10 cellular contexts compared by ENCODE assay signal in the genomic region with DNA sequence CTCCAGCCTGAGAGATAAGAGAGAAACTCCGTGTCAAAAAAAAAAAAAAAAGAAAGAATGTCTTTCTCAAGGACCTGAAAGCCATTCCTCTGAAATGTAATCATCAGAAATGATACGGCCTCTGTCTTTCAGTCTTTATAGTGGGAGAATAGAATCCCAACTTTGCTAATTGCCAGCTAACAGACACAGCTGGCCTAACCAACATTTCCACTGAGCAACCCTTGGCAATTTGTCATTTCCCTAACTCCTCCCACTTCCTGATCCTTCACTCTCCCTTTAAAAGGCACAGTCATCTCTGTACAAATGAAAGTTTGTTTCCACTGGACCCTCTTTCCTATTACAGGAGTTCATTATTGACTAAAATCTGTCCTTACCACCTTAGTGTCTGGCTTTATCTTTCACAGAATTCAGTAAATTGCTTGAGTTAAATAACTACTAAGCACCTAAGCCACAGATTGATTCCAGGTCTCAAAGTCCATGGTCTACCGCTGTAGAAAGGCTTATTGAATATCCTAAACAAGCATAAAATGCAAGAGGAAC. TPM values are rescaled to one million over a fixed set of nuclear protein-coding genes. Genes with fewer than 3 reads are reported as not detected.
DNase-seq lines count a peak whose midpoint lies in the region; ATAC-seq and TF ChIP-seq lines count a peak whose summit lies in the region.
"Had no signal": no experiment of that assay in that cellular context is flagged by ENCODE, and none has a peak within 500 bp of the region (broad histone marks: within the 10 kb centered on the region; RNA-seq: fewer than 3 reads in every experiment).

No MANE protein-coding gene starts in this region.

- peaks cover 4% of the 10 kb centered on the region for H3K27me3 Mint-ChIP-seq in activated CD4-positive, alpha-beta T cell treated with anti-CD3 and anti-CD28 coated beads, Interleukin-2, amount 10 ng/mL, durations not matched to agents 7 days and 5 days
- H3K27me3 Mint-ChIP-seq in naive thymus-derived CD4-positive, alpha-beta T cell = no peaks in the 10 kb centered on the region

- H3K9me3 ChIP-seq in colonic mucosa = no peaks in the 10 kb centered on the region
- H3K9me3 ChIP-seq in upper lobe of left lung = peaks cover 0 to 6% (median 4%) of the 10 kb centered on the region in 4 donors
- peaks cover 0 to 5% (median 0%) of the 10 kb centered on the region in 3 experiments for H3K9me3 ChIP-seq in naive thymus-derived CD4-positive, alpha-beta T cell (ENCODE audit: control insufficient read depth in 2 of 3, low read length in 3 of 3)

- H3K4me1 ChIP-seq in colonic mucosa (no peaks in the 10 kb centered on the region), upper lobe of left lung (peaks cover 3 to 14% (median 8%) of the 10 kb centered on the region in 4 donors)
- peaks cover 5 to 9% of the 10 kb centered on the region in 2 donors for H3K4me1 ChIP-seq in naive thymus-derived CD4-positive, alpha-beta T cell (ENCODE audit: control insufficient read depth in 2 of 2, insufficient read depth in 2 of 2, low read length in 2 of 2)

- intact Hi-C loops in colonic mucosa (cut with DNase I) = no loop called here
- intact Hi-C loops in naive thymus-derived CD4-positive, alpha-beta T cell (cut with micrococcal nuclease) = loop anchor here (5.0 to 10.0 kb wide), 2 partner anchors 1018 to 1199 kb away; a partner anchor contains a TSS

- peaks cover 16% of the 10 kb centered on the region for H3K36me3 Mint-ChIP-seq in activated CD4-positive, alpha-beta T cell treated with anti-CD3 and anti-CD28 coated beads, Interleukin-2, amount 10 ng/mL, durations not matched to agents 7 days and 5 days (ENCODE audit: low read depth)
- peaks cover 0 to 13% (median 6%) of the 10 kb centered on the region in 5 donors for H3K36me3 Mint-ChIP-seq in naive thymus-derived CD4-positive, alpha-beta T cell

- no peak overlapping the region for H3K4me3 ChIP-seq in colonic mucosa
- no peak overlapping the region for H3K4me3 ChIP-seq in upper lobe of left lung
- H3K4me3 ChIP-seq in naive thymus-derived CD4-positive, alpha-beta T cell (ENCODE audit: low read length) = no peak overlapping the region

- peak overlapping the region; percentile 67 for H3K27ac ChIP-seq in colonic mucosa
- no peak overlapping the region for H3K27ac ChIP-seq in upper lobe of left lung
- no peak overlapping the region for H3K27ac ChIP-seq in naive thymus-derived CD4-positive, alpha-beta T cell (ENCODE audit: low read depth, low read length)

- DNase-seq in activated CD4-positive, alpha-beta T cell treated with anti-CD3 and anti-CD28 coated beads, Interleukin-2, amount 10 ng/mL, durations not matched to agents 7 days and 5 days = peak; percentile 24
- DNase-seq in activated CD4-positive, alpha-beta T cell treated with anti-CD3 and anti-CD28 coated beads for 4 hours = no peak
- peak; percentile 45 for DNase-seq in NOMO-1 treated with dmso at 0.1 percent for 144 hours (lab: John Stamatoyannopoulos, UW; ENCODE audit: unreplicated experiment)
- peak; percentile 52 for DNase-seq in colonic mucosa
- peak; percentile 43 for DNase-seq in renal cortical epithelial cell (ENCODE audit: low read depth)
- DNase-seq in upper lobe of left lung = no peak
- DNase-seq in naive thymus-derived CD4-positive, alpha-beta T cell = no peak
- DNase-seq: immature natural killer cell, SHP77 had no signal

- no peak overlapping the region for H3K27ac Mint-ChIP-seq in activated CD4-positive, alpha-beta T cell treated with anti-CD3 and anti-CD28 coated beads, Interleukin-2, amount 10 ng/mL, durations not matched to agents 7 days and 5 days
- H3K27ac Mint-ChIP-seq in naive thymus-derived CD4-positive, alpha-beta T cell = no peak overlapping the region
- H3K27ac Mint-ChIP-seq: immature natural killer cell had no signal

- ATAC-seq in upper lobe of left lung (ENCODE audit: low FRiP score in 2 of 2) = no peak
- ATAC-seq in GM21786 (IDR thresholded peaks at IDR 0.05; ENCODE audit: unreplicated experiment) = no peak
- ATAC-seq in naive thymus-derived CD4-positive, alpha-beta T cell = no peak

- POLR2A ChIA-PET in activated CD4-positive, alpha-beta T cell treated with anti-CD3 and anti-CD28 coated beads, Interleukin-2, amount 10 ng/mL, durations not matched to agents 7 days and 5 days (lab: Charles Lee) = interaction anchor here (0.7 kb wide), 1 partner anchor 70 kb away, joined by 3 read pairs; no protein-coding TSS in a partner anchor
- POLR2A ChIA-PET in naive thymus-derived CD4-positive, alpha-beta T cell (lab: Charles Lee) = interaction anchor here (0.6 kb wide), 1 partner anchor 11 kb away, joined by 7 read pairs; no protein-coding TSS in a partner anchor

- TF ChIP-seq CTCF in colonic mucosa (IDR thresholded peaks at IDR 0.05) (no peak), upper lobe of left lung (IDR thresholded peaks at IDR 0.05) (no peak)

- H3K36me3 ChIP-seq in colonic mucosa = no peaks in the 10 kb centered on the region
- no peaks in the 10 kb centered on the region for H3K36me3 ChIP-seq in upper lobe of left lung
- H3K36me3 ChIP-seq in naive thymus-derived CD4-positive, alpha-beta T cell (ENCODE audit: control insufficient read depth in 2 of 3, insufficient read depth in 3 of 3, low read length in 3 of 3) = no peaks in the 10 kb centered on the region

- H3K4me1 Mint-ChIP-seq in activated CD4-positive, alpha-beta T cell treated with anti-CD3 and anti-CD28 coated beads, Interleukin-2, amount 10 ng/mL, durations not matched to agents 7 days and 5 days = peaks cover 30% of the 10 kb centered on the region
- H3K4me1 Mint-ChIP-seq in naive thymus-derived CD4-positive, alpha-beta T cell = peaks cover 9 to 22% (median 18%) of the 10 kb centered on the region in 7 donors

- TF ChIP-seq EP300 in upper lobe of left lung (IDR thresholded peaks at IDR 0.05) = no peak

- no peak overlapping the region for H3K4me3 Mint-ChIP-seq in activated CD4-positive, alpha-beta T cell treated with anti-CD3 and anti-CD28 coated beads, Interleukin-2, amount 10 ng/mL, durations not matched to agents 7 days and 5 days
- no peak overlapping the region for H3K4me3 Mint-ChIP-seq in naive thymus-derived CD4-positive, alpha-beta T cell
- H3K4me3 Mint-ChIP-seq: immature natural killer cell had no signal

- CTCF ChIA-PET in activated CD4-positive, alpha-beta T cell treated with anti-CD3 and anti-CD28 coated beads, Interleukin-2, amount 10 ng/mL, durations not matched to agents 7 days and 5 days (lab: Charles Lee) = no interaction called here
- CTCF ChIA-PET in naive thymus-derived CD4-positive, alpha-beta T cell (lab: Charles Lee) = no interaction called here

- no peaks in the 10 kb centered on the region for H3K27me3 ChIP-seq in colonic mucosa
- no peaks in the 10 kb centered on the region for H3K27me3 ChIP-seq in upper lobe of left lung
- H3K27me3 ChIP-seq in naive thymus-derived CD4-positive, alpha-beta T cell (ENCODE audit: control insufficient read depth in 2 of 2, insufficient read depth in 2 of 2, low read length in 2 of 2) = no peaks in the 10 kb centered on the region

- WGBS in upper lobe of left lung, 2 donors = 46 to 73% methylated on average over 3 of the region's 3 CpGs

- no peak for TF ChIP-seq POLR2A in upper lobe of left lung (IDR thresholded peaks at IDR 0.05)

- peaks cover 16% of the 10 kb centered on the region for H3K9me3 Mint-ChIP-seq in activated CD4-positive, alpha-beta T cell treated with anti-CD3 and anti-CD28 coated beads, Interleukin-2, amount 10 ng/mL, durations not matched to agents 7 days and 5 days
- peaks cover 3 to 11% (median 6%) of the 10 kb centered on the region in 11 donors for H3K9me3 Mint-ChIP-seq in naive thymus-derived CD4-positive, alpha-beta T cell

- no peak overlapping the region for H3K9ac ChIP-seq in colonic mucosa (ENCODE audit: low read depth in 2 of 2, low read length in 2 of 2)

RNA-seq across cellular contexts. Expression of a gene that starts 4.3 kb away (rescaled TPM):
- 10 to 100 TPM; 49.5 to 51.1 TPM for total RNA-seq in activated CD4-positive, alpha-beta T cell treated with anti-CD3 and anti-CD28 coated beads, Interleukin-2, amount 10 ng/mL, durations not matched to agents 7 days and 5 days
- total RNA-seq in colonic mucosa = 100 to 1,000 TPM in 1 of 2 donors, 10 to 100 TPM in 1; 81.6 to 131 TPM
- total RNA-seq in renal cortical epithelial cell = 113 and 293 TPM in 2 replicates
- 100 to 1,000 TPM in 3 of 6 donors, 10 to 100 TPM in 3; 62.6 to 322 (median 106) TPM for total RNA-seq in upper lobe of left lung
- total RNA-seq in naive thymus-derived CD4-positive, alpha-beta T cell = 10 to 100 TPM in 3 of 5 experiments, 1 to 10 TPM in 2; 6.0 to 51.1 (median 22.1) TPM
- polyA plus RNA-seq in naive thymus-derived CD4-positive, alpha-beta T cell = 10 to 100 TPM; 54.9 to 59.7 TPM

RNA-seq across cellular contexts. Expression of a gene that starts 5.2 kb away (rescaled TPM):
- total RNA-seq in activated CD4-positive, alpha-beta T cell treated with anti-CD3 and anti-CD28 coated beads, Interleukin-2, amount 10 ng/mL, durations not matched to agents 7 days and 5 days = 10 to 100 TPM; 15.7 to 19.4 TPM
- total RNA-seq in colonic mucosa (10 to 100 TPM; 14.7 to 22.7 TPM), renal cortical epithelial cell (29.4 and 30.2 TPM in 2 replicates), upper lobe of left lung (10 to 100 TPM; 16.0 to 55.5 (median 25.1) TPM)
- total RNA-seq in naive thymus-derived CD4-positive, alpha-beta T cell = 10 to 100 TPM; 17.1 to 31.5 (median 20.9) TPM
- polyA plus RNA-seq in naive thymus-derived CD4-positive, alpha-beta T cell = 10 to 100 TPM in 1 of 2 donors, 1 to 10 TPM in 1; 6.7 to 14.0 TPM

Comparison
In these comparisons a context has a peak if more than half of its experiments do, and no peak if none do; other contexts are left out.
1. DNase-seq: peak in activated CD4-positive, alpha-beta T cell treated with anti-CD3 and anti-CD28 coated beads, Interleukin-2, amount 10 ng/mL, durations not matched to agents 7 days and 5 days (single experiment), NOMO-1 treated with dmso at 0.1 percent for 144 hours (single experiment), colonic mucosa (single experiment) and renal cortical epithelial cell (single experiment); none in activated CD4-positive, alpha-beta T cell treated with anti-CD3 and anti-CD28 coated beads for 4 hours (0 of 2), upper lobe of left lung (0 of 2) and naive thymus-derived CD4-positive, alpha-beta T cell (0 of 9).